ENCODE assay signal across 9 cellular contexts in the genomic region with DNA sequence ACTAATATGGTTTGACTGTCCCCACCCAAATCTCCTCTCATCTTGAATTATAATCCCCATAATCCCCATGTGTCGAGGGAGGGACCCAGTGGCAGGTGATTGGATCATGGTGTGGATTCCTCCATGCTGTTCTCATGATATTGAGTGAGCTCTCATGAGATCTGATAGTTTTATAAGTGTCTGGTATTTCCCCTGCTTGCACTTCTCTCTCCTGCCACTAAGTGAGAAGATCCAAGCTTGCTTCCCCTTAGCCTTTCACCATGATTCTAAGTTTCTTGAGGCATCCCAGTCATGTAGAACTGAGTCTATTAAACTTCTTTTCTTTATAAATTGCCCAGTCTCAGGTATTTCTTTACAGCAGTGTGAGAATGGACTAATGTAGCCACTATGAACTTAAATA. TPM values are rescaled to one million over a fixed set of nuclear protein-coding genes. Genes with fewer than 3 reads are reported as not detected.
"Had no signal": no experiment of that assay in that cellular context is flagged by ENCODE, and none has a peak within 500 bp of the region (broad histone marks: within the 10 kb centered on the region; RNA-seq: fewer than 3 reads in every experiment).

No MANE protein-coding gene starts in this region.

RNA-seq across cellular contexts. Expression of gene UGT2B17, which starts 9.8 kb away (rescaled TPM):
- total RNA-seq: activated CD8-positive, alpha-beta T cell treated with anti-CD3 and anti-CD28 coated beads, Interleukin-2, amount 10 ng/mL, durations not matched to agents 7 days and 5 days; activated naive CD8-positive, alpha-beta T cell treated with anti-CD3 and anti-CD28 coated beads, Interleukin-2, amount 10 ng/mL, durations not matched to agents 7 days and 5 days; cardiac septum; MCF 10A; NCI-H460; OCI-LY7; Right ventricle myocardium inferior; T-helper 2 cell treated with Interferon-gamma antibody and Interleukin-4, amounts not matched to agents 100 ng/mL and 5 ng/mL, for 36 hours had no signal
- polyA plus RNA-seq: SK-N-SH had no signal
